ENCODE assay signal across 9 cellular contexts in the genomic region with DNA sequence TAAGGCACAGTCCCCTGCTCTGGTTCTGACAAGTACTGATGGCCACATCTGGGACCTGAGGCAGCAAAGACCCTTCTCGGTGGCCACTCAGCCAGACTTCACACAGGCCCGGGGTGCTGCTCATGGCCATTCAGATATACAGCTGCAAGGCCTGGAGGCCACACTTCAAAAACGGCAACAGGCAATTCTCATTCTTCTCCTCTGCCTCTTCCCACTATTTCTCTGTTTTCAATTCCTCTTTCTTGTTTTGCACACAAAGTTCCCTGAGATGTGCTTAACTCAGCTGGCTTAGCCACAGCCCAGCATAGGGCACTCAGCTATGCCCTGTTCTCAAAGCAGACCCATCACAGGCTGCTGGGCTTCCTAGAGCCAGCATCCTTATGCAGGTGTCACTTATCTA. TPM values are rescaled to one million over a fixed set of nuclear protein-coding genes. Genes with fewer than 3 reads are reported as not detected.
DNase-seq lines count a peak whose midpoint lies in the region; ATAC-seq and TF ChIP-seq lines count a peak whose summit lies in the region.
"Had no signal": no experiment of that assay in that cellular context is flagged by ENCODE, and none has a peak within 500 bp of the region (broad histone marks: within the 10 kb centered on the region; RNA-seq: fewer than 3 reads in every experiment).

No MANE protein-coding gene starts in this region.

- H3K9me2 ChIP-seq in OCI-LY7 (ENCODE audit: insufficient read depth, low read length): no peaks in the 10 kb centered on the region

- H3K36me3 ChIP-seq in OCI-LY7 (ENCODE audit: insufficient read depth, low read length) (peaks cover 30% of the 10 kb centered on the region), testis (ENCODE audit: low read depth, missing control alignments) (no peaks in the 10 kb centered on the region)

- H3K9me3 ChIP-seq in OCI-LY7 (ENCODE audit: low read length) (no peaks in the 10 kb centered on the region), testis (no peaks in the 10 kb centered on the region)

- TF ChIP-seq POLR2A in testis (IDR thresholded peaks at IDR 0.05): no peak

- H3K27ac ChIP-seq in OCI-LY7 (ENCODE audit: low read depth, low read length, poor library complexity, severe bottlenecking) (peak overlapping the region; percentile 100), testis (peak overlapping the region; percentile 38 to 63)

- H3K4me2 ChIP-seq in OCI-LY7 (ENCODE audit: low read length): peak overlapping the region; percentile 91

- no peaks in the 10 kb centered on the region for H4K20me1 ChIP-seq in OCI-LY7 (ENCODE audit: insufficient read depth, low read length)

- peak overlapping the region; percentile 18; the same call in 1 of the 2 replicates for H2AFZ ChIP-seq in OCI-LY7 (ENCODE audit: low read length)

- CTCF ChIA-PET in OCI-LY7 (lab: Charles Lee; ENCODE audit: unreplicated experiment): interaction anchor here (0.8 to 3.3 kb wide), 4 partner anchors 9 to 42 kb away, joined by 3 to 12 read pairs (median 5); no protein-coding TSS in a partner anchor

- BruUV-seq in OCI-LY7 (replicated peaks; lab: Mats Ljungman, UMichigan): no TSS peak

- POLR2A ChIA-PET in OCI-LY7 (lab: Charles Lee): interaction anchor here (1.4 to 10.8 kb wide), 4 partner anchors 9 to 42 kb away, joined by 3 to 209 read pairs (median 101); partner anchors contain the start of genes IMP4 and PTPN18

- TF ChIP-seq CTCF in OCI-LY7 (conservative IDR thresholded peaks at IDR 0.05; ENCODE audit: low read length) (no peak), testis (IDR thresholded peaks at IDR 0.05) (no peak)

- peaks cover 8% of the 10 kb centered on the region; the same call in 1 of the 2 replicates for H3K79me2 ChIP-seq in OCI-LY7 (ENCODE audit: insufficient read depth, low read depth, low read length)

- H3K4me1 ChIP-seq in OCI-LY7 (ENCODE audit: insufficient read depth, low read length, poor library complexity, severe bottlenecking) (peaks cover 90% of the 10 kb centered on the region), testis (peaks cover 38% of the 10 kb centered on the region)

- WGBS in testis, 2 donors: 66 to 78% methylated on average over 3 of the region's 3 CpGs

- ATAC-seq in GM19438 (IDR thresholded peaks at IDR 0.05; ENCODE audit: low read depth, unreplicated experiment) (peak; percentile 57), HG02885 (IDR thresholded peaks at IDR 0.05; ENCODE audit: poor library complexity, unreplicated experiment) (peak; percentile 59)

- H3K4me3 ChIP-seq in OCI-LY7 (ENCODE audit: low read depth, low read length, poor library complexity, severe bottlenecking) (peak overlapping the region; percentile 21), testis (no peak overlapping the region)

- peak; percentile 84 for DNase-seq in OCI-LY7 (ENCODE audit: low spot score)
- DNase-seq in testis: no peak
- no peak for DNase-seq in Kasumi-1 (lab: John Stamatoyannopoulos, UW)
- no peak for DNase-seq in HUDEP-2 (lab: John Stamatoyannopoulos, UW; ENCODE audit: unreplicated experiment in 76 of 76)
- DNase-seq in AG08395 (ENCODE audit: low spot score): no peak
- DNase-seq: EL, NCI-H510A treated with DMSO at 0.1 percent for 48 hours had no signal

- intact Hi-C loops in OCI-LY7 (cut with micrococcal nuclease; ENCODE audit: unreplicated experiment) (loop anchor here (1.0 to 5.0 kb wide), 3 partner anchors 8 to 203 kb away; partner anchors contain the start of genes MZT2B and SMPD4), testis (cut with DNase I; ENCODE audit: low total_unique reads) (no loop called here)

- no peaks in the 10 kb centered on the region for H3K27me3 ChIP-seq in testis

RNA-seq across cellular contexts. Expression of gene PTPN18, which starts 29.9 kb away (rescaled TPM):
- 96.6 and 107 TPM in 2 replicates for total RNA-seq in OCI-LY7 (2014; rRNA removed; shearing (Covaris generic))
- total RNA-seq in OCI-LY7 (2022): 309 and 363 TPM in 2 replicates
- total RNA-seq in testis: 10 to 100 TPM; 23.4 to 33.0 TPM
- 23.3 TPM for polyA plus RNA-seq in testis (ENCODE audit: insufficient read depth, low read depth, low replicate concordance)

RNA-seq across cellular contexts. Expression of gene IMP4, which starts 43.0 kb away (rescaled TPM):
- total RNA-seq in OCI-LY7 (2014; rRNA removed; shearing (Covaris generic)): 265 and 266 TPM in 2 replicates
- 314 and 327 TPM in 2 replicates for total RNA-seq in OCI-LY7 (2022)
- 100 to 1,000 TPM; 103 to 109 TPM for total RNA-seq in testis
- polyA plus RNA-seq in testis (ENCODE audit: insufficient read depth, low read depth, low replicate concordance): 57.1 TPM
